Comparison of ENCODE assay signal across 8 cellular contexts in the genomic region with DNA sequence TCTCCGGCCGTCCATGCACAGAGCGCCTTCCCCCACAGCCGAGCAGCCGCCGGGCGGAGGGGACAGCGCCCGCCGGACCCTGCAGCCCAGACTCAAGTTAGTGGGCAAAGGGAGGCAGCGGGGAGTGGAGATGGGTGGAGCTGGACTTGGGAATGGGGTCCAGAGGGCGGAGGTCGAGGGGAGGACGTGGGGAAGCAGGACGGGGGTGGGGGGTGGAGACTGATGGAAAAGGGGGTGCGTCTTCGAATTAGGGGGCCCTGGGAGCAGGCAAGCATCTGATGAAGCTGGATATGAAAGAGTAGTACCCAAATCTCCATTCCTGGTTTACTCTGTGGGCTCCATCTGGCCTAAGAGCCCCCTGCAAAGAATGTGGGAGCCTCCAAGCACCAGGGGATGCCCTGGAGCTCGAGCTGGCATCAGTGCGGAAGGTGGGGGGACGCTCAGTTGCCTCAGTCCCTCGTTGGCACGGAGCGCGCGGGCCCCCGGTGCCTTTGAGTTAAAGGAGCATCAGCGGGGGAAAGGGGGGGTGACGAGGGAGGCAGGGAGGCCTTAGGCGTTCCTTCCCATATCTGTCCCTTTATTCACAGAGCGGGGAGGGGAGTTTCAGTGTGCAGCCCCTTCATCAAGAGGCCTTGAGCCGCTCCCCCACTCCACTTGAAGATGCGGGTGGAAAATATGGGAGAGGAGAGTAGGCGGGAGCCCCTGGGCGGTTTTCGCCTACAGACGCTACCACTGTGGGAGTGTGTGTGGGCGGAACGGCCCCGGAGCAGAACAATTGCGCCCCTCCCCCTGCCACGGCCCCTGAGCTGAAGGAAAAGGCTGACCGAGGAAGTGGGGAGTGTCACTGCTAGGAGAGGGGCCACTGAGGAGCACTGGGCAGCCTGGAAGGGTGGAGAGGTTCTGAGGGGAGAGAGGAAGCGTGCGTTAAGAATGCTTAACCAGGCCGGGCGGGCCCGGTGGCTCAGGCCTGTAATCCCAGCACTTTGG.
DNase-seq lines count a peak whose midpoint lies in the region; ATAC-seq and TF ChIP-seq lines count a peak whose summit lies in the region.

No MANE protein-coding gene starts in this region.

- no peak for TF ChIP-seq RAD21 in Ishikawa (IDR thresholded peaks at IDR 0.05; ENCODE audit: low read depth)

- H3K27me3 ChIP-seq in BLaER1 treated with 17β-estradiol and CSF1 and Interleukin-3, amounts not matched to agents 10 nM and 100 nM = no peaks in the 10 kb centered on the region

- H3K36me3 ChIP-seq in BLaER1 treated with 17β-estradiol and CSF1 and Interleukin-3, amounts not matched to agents 10 nM and 100 nM = peaks cover 32 to 40% (median 36%) of the 10 kb centered on the region in 11 experiments

- TF ChIP-seq CTCF in WI38 (IDR thresholded peaks at IDR 0.05; ENCODE audit: low read depth, low read length) = no peak

- TF ChIP-seq EP300 in Ishikawa (IDR thresholded peaks at IDR 0.05; ENCODE audit: borderline replicate concordance) = no peak

- peak overlapping the region; percentile 58 to 96 (median 91) for H3K27ac ChIP-seq in BLaER1 treated with 17β-estradiol and CSF1 and Interleukin-3, amounts not matched to agents 10 nM and 100 nM

- no peak for ATAC-seq in HG03045 (IDR thresholded peaks at IDR 0.05; ENCODE audit: unreplicated experiment)

- H3K4me2 ChIP-seq in BLaER1 treated with 17β-estradiol and CSF1 and Interleukin-3, amounts not matched to agents 10 nM and 100 nM = peak overlapping the region; percentile 60 to 100 (median 97)

- peak overlapping the region; percentile 71 to 98 (median 90) for H3K4me3 ChIP-seq in BLaER1 treated with 17β-estradiol and CSF1 and Interleukin-3, amounts not matched to agents 10 nM and 100 nM
- peak overlapping the region; percentile 98 for H3K4me3 ChIP-seq in WI38 (ENCODE audit: low read depth, low read length)

- no peaks in the 10 kb centered on the region for H3K9me3 ChIP-seq in BLaER1 treated with 17β-estradiol and CSF1 and Interleukin-3, amounts not matched to agents 10 nM and 100 nM (replicated peaks in 1 of 11)

- peaks cover 60 to 65% (median 64%) of the 10 kb centered on the region in 10 experiments for H3K4me1 ChIP-seq in BLaER1 treated with 17β-estradiol and CSF1 and Interleukin-3, amounts not matched to agents 10 nM and 100 nM

- peaks cover 37 to 49% (median 44%) of the 10 kb centered on the region in 11 experiments for H4K20me1 ChIP-seq in BLaER1 treated with 17β-estradiol and CSF1 and Interleukin-3, amounts not matched to agents 10 nM and 100 nM

- DNase-seq in dedifferentiated amniotic fluid mesenchymal stem cell (ENCODE audit: extremely low spot score) (peak; percentile 22), left kidney (ENCODE audit: low read depth, low spot score) (peak; percentile 91), NCI-H2029 (lab: John Stamatoyannopoulos, UW) (no peak)
- peak; percentile 67 for DNase-seq in stimulated activated CD4-positive, alpha-beta T cell treated with anti-CD3 and anti-CD28 coated beads, Interleukin-4, amount 100 ng/mL, for 24 hours

- peak overlapping the region; percentile 77 to 98 (median 94) for H3K9ac ChIP-seq in BLaER1 treated with 17β-estradiol and CSF1 and Interleukin-3, amounts not matched to agents 10 nM and 100 nM

TF ChIP-seq in Ishikawa, 13 proteins besides CTCF, POLR2A, EP300 and RAD21:
- no peak for TF ChIP-seq NFIC (IDR thresholded peaks at IDR 0.05)
- TF ChIP-seq, protein P1, sequence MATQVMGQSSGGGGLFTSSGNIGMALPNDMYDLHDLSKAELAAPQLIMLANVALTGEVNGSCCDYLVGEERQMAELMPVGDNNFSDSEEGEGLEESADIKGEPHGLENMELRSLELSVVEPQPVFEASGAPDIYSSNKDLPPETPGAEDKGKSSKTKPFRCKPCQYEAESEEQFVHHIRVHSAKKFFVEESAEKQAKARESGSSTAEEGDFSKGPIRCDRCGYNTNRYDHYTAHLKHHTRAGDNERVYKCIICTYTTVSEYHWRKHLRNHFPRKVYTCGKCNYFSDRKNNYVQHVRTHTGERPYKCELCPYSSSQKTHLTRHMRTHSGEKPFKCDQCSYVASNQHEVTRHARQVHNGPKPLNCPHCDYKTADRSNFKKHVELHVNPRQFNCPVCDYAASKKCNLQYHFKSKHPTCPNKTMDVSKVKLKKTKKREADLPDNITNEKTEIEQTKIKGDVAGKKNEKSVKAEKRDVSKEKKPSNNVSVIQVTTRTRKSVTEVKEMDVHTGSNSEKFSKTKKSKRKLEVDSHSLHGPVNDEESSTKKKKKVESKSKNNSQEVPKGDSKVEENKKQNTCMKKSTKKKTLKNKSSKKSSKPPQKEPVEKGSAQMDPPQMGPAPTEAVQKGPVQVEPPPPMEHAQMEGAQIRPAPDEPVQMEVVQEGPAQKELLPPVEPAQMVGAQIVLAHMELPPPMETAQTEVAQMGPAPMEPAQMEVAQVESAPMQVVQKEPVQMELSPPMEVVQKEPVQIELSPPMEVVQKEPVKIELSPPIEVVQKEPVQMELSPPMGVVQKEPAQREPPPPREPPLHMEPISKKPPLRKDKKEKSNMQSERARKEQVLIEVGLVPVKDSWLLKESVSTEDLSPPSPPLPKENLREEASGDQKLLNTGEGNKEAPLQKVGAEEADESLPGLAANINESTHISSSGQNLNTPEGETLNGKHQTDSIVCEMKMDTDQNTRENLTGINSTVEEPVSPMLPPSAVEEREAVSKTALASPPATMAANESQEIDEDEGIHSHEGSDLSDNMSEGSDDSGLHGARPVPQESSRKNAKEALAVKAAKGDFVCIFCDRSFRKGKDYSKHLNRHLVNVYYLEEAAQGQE (IDR thresholded peaks at IDR 0.05; ENCODE audit: low read depth) = 0 out of 2 replicates have a peak, but pooled peaks have one; percentile 31
- peak; percentile 97 for TF ChIP-seq EGR1 (IDR thresholded peaks at IDR 0.05)
- no peak for TF ChIP-seq YY1 (IDR thresholded peaks at IDR 0.05; ENCODE audit: low read depth)
- no peak for TF ChIP-seq CREB1 (IDR thresholded peaks at IDR 0.05; ENCODE audit: low read depth)
- no peak; the same call in 1 of the 2 replicates for TF ChIP-seq TCF12 (IDR thresholded peaks at IDR 0.05; ENCODE audit: low read depth)
- TF ChIP-seq, protein P2, sequence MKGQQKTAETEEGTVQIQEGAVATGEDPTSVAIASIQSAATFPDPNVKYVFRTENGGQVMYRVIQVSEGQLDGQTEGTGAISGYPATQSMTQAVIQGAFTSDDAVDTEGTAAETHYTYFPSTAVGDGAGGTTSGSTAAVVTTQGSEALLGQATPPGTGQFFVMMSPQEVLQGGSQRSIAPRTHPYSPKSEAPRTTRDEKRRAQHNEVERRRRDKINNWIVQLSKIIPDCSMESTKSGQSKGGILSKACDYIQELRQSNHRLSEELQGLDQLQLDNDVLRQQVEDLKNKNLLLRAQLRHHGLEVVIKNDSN (IDR thresholded peaks at IDR 0.05) = no peak
- TF ChIP-seq CEBPB (IDR thresholded peaks at IDR 0.05) = no peak
- TF ChIP-seq TEAD4 (IDR thresholded peaks at IDR 0.05) = peak; percentile 44; the same call in 1 of the 2 replicates
- TF ChIP-seq ZBTB7A (IDR thresholded peaks at IDR 0.05; ENCODE audit: low read depth) = peak; percentile 71
- TF ChIP-seq, protein P3, sequence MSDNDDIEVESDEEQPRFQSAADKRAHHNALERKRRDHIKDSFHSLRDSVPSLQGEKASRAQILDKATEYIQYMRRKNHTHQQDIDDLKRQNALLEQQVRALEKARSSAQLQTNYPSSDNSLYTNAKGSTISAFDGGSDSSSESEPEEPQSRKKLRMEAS (IDR thresholded peaks at IDR 0.05) = no peak; the same call in 1 of the 2 replicates
- TF ChIP-seq TAF1 (IDR thresholded peaks at IDR 0.05; ENCODE audit: low read depth) = 0 out of 2 replicates have a peak, but pooled peaks have one; percentile 22
